In genomic region chr17:61255609-61256008, GRCh38 we compare ENCODE assay signal across 19 cellular contexts.
DNase-seq lines count a peak whose midpoint lies in the region; ATAC-seq and TF ChIP-seq lines count a peak whose summit lies in the region.
"Had no signal": no experiment of that assay in that cellular context is flagged by ENCODE, and none has a peak within 500 bp of the region (broad histone marks: within the 10 kb centered on the region; RNA-seq: fewer than 3 reads in every experiment).

No MANE protein-coding gene starts in this region.

- TF ChIP-seq CTCF in esophagus muscularis mucosa (IDR thresholded peaks at IDR 0.05) (no peak), nephron (IDR thresholded peaks at IDR 0.05; ENCODE audit: unreplicated experiment in 3 of 3) (no peak), tibial artery (IDR thresholded peaks at IDR 0.05) (no peak)

- H3K27me3 ChIP-seq in esophagus muscularis mucosa (no peaks in the 10 kb centered on the region), tibial artery (no peaks in the 10 kb centered on the region)

- H3K36me3 ChIP-seq in esophagus muscularis mucosa (no peaks in the 10 kb centered on the region), tibial artery (no peaks in the 10 kb centered on the region)

- H3K4me3 ChIP-seq in esophagus muscularis mucosa (no peak overlapping the region), tibial artery (no peak overlapping the region)
- H3K4me3 ChIP-seq: PC-9 had no signal

- H3K4me1 Mint-ChIP-seq in nephron: peaks cover 63% of the 10 kb centered on the region

- no peaks in the 10 kb centered on the region for H3K36me3 Mint-ChIP-seq in nephron (ENCODE audit: low read depth)
- H3K36me3 Mint-ChIP-seq: CD14-positive monocyte had no signal

- no peak for TF ChIP-seq EP300 in esophagus muscularis mucosa (IDR thresholded peaks at IDR 0.05)

- H3K4me1 ChIP-seq in esophagus muscularis mucosa (peaks cover 47 to 70% (median 68%) of the 10 kb centered on the region in 4 donors), tibial artery (peaks cover 8 to 74% (median 40%) of the 10 kb centered on the region in 4 donors)

- H3K4me3 Mint-ChIP-seq in nephron: no peak overlapping the region
- H3K4me3 Mint-ChIP-seq: CD14-positive monocyte had no signal

- peak overlapping the region; percentile 70 to 87 (median 82) for H3K27ac Mint-ChIP-seq in nephron

- H3K9me3 ChIP-seq in esophagus muscularis mucosa: no peaks in the 10 kb centered on the region
- H3K9me3 ChIP-seq in tibial artery: no peaks in the 10 kb centered on the region

- no peaks in the 10 kb centered on the region for H3K27me3 Mint-ChIP-seq in nephron (ENCODE audit: low read depth)

- WGBS in esophagus muscularis mucosa: 95% methylated on average over 3 of the region's 3 CpGs

- ATAC-seq in HG03457 (IDR thresholded peaks at IDR 0.05; ENCODE audit: unreplicated experiment): no peak

- TF ChIP-seq POLR2A in esophagus muscularis mucosa (IDR thresholded peaks at IDR 0.05; ENCODE audit: low read depth): no peak

- peak; percentile 52 for DNase-seq in RPMI7951 (ENCODE audit: low read depth)
- no peak for DNase-seq in esophagus muscularis mucosa (ENCODE audit: extremely low spot score)
- no peak for DNase-seq in tibial artery
- DNase-seq in substantia nigra (lab: John Stamatoyannopoulos, UW): no peak
- DNase-seq in activated naive CD4-positive, alpha-beta T cell treated with Interleukin-2 at 50 U/mL for 16 hours: no peak
- DNase-seq: ACHN, AML-193, DMS 273 treated with DMSO at 0.1 percent for 48 hours, GF-D8, GOT3, KBM-7, NCI-H1417 treated with DMSO at 0.1 percent for 48 hours, NCI-H2029, NCI-H2171, NCI-H82, PC-9 had no signal

- H3K27ac ChIP-seq in esophagus muscularis mucosa (replicated peaks in 1 of 4) (peak overlapping the region; percentile 82 to 87 (median 83)), tibial artery (peak overlapping the region; percentile 78 to 89), substantia nigra (ENCODE audit: low read depth, low read length, poor library complexity, severe bottlenecking) (no peak overlapping the region)
- H3K27ac ChIP-seq: PC-9 had no signal

- H3K9me3 Mint-ChIP-seq in nephron: no peaks in the 10 kb centered on the region

- intact Hi-C loops in esophagus muscularis mucosa (cut with DNase I): loop anchor here (10.0 kb wide), 1 partner anchor 139 kb away; the partner anchor contains the start of gene TBX2
- intact Hi-C loops in tibial artery (cut with DNase I; ENCODE audit: low total_unique reads): loop anchor here (10.0 kb wide), 1 partner anchor 51 kb away; no protein-coding TSS in a partner anchor
